Comparison of ENCODE assay signal across 30 cellular contexts in the genomic region with DNA sequence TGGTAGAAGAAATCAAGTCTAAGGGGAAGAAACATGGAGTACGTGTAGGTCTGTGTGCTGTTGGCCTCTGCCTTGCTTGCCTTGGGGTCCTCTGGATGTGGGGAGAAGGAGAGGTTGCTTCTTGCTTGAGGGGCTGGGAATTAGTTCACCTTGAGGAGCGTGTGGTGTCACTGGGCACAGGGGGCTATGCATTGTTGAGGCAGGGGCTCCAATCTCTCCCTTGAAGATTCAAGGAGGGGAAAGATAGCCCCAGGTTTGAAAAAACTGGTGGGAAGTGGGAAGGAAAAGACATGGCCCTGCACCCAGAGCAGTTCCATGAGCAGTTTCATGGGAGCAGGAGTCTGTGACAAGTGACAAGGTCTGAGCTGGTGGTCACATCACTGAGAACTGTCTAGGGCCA.
"Had no signal": no experiment of that assay in that cellular context is flagged by ENCODE, and none has a peak within 500 bp of the region (broad histone marks: within the 10 kb centered on the region; RNA-seq: fewer than 3 reads in every experiment).

No MANE protein-coding gene starts in this region.

- H3K4me1 ChIP-seq: lower lobe of right lung, uterus had no signal

- H3K27ac Mint-ChIP-seq: immature natural killer cell; naive thymus-derived CD8-positive, alpha-beta T cell; stimulated activated effector memory CD8-positive, alpha-beta T cell treated with anti-CD3 and anti-CD28 coated beads, Interleukin-12 subunit alpha, Interleukin-12 subunit beta, amount 100 ng/mL, for 72 hours; stimulated activated naive CD8-positive, alpha-beta T cell treated with anti-CD3 and anti-CD28 coated beads, Interleukin-15, Interleukin-2, amounts not matched to agents 100 ng/mL and 50 ng/mL, for 24 hours had no signal

- H3K4me3 ChIP-seq: heart left ventricle, left lung, lower lobe of right lung, mucosa of descending colon, right atrium auricular region, skin epidermis, suprapubic skin, thoracic aorta, tibial artery, upper lobe of right lung, uterus had no signal

- H2AFZ ChIP-seq: parathyroid adenoma had no signal

- H3K4me1 Mint-ChIP-seq: nephron had no signal

- H3K36me3 ChIP-seq: heart left ventricle, left lung, lower lobe of right lung, neutrophil, right atrium auricular region, suprapubic skin, thoracic aorta, tibial artery, upper lobe of right lung, uterus had no signal

- H3K9ac ChIP-seq: parathyroid adenoma had no signal

- H3K9me3 ChIP-seq: heart left ventricle, left lung, lower lobe of right lung, mucosa of descending colon, neutrophil, right atrium auricular region, suprapubic skin, thoracic aorta, tibial artery, upper lobe of right lung, uterus had no signal

- H3K4me3 Mint-ChIP-seq: immature natural killer cell; naive thymus-derived CD8-positive, alpha-beta T cell; nephron; neural crest cell; stimulated activated effector memory CD8-positive, alpha-beta T cell treated with anti-CD3 and anti-CD28 coated beads, Interleukin-12 subunit alpha, Interleukin-12 subunit beta, amount 100 ng/mL, for 72 hours; stimulated activated naive CD8-positive, alpha-beta T cell treated with anti-CD3 and anti-CD28 coated beads, Interleukin-15, Interleukin-2, amounts not matched to agents 100 ng/mL and 50 ng/mL, for 24 hours had no signal

- ATAC-seq: heart left ventricle; left colon; left lung; lower lobe of right lung; mucosa of descending colon; naive thymus-derived CD8-positive, alpha-beta T cell; sciatic nerve; stimulated activated effector memory CD8-positive, alpha-beta T cell treated with anti-CD3 and anti-CD28 coated beads, Interleukin-12 subunit alpha, Interleukin-12 subunit beta, amount 100 ng/mL, for 72 hours; upper lobe of right lung had no signal

- H3K27ac ChIP-seq: heart left ventricle, left lung, lower lobe of right lung, neutrophil, parathyroid adenoma, right atrium auricular region, skin epidermis, suprapubic skin, thoracic aorta, tibial artery, upper lobe of right lung, uterus had no signal

- H3K9me3 Mint-ChIP-seq: immature natural killer cell; naive thymus-derived CD8-positive, alpha-beta T cell; nephron; neural crest cell; stimulated activated effector memory CD8-positive, alpha-beta T cell treated with anti-CD3 and anti-CD28 coated beads, Interleukin-12 subunit alpha, Interleukin-12 subunit beta, amount 100 ng/mL, for 72 hours; stimulated activated naive CD8-positive, alpha-beta T cell treated with anti-CD3 and anti-CD28 coated beads, Interleukin-15, Interleukin-2, amounts not matched to agents 100 ng/mL and 50 ng/mL, for 24 hours had no signal

- H3K27me3 ChIP-seq: uterus had no signal

- H3K36me3 Mint-ChIP-seq: immature natural killer cell; naive thymus-derived CD8-positive, alpha-beta T cell; stimulated activated effector memory CD8-positive, alpha-beta T cell treated with anti-CD3 and anti-CD28 coated beads, Interleukin-12 subunit alpha, Interleukin-12 subunit beta, amount 100 ng/mL, for 72 hours had no signal

- DNase-seq: heart left ventricle; hypothalamus; immature natural killer cell; kidney; left colon; left lung; lower lobe of right lung; mammary epithelial cell; mesendoderm; midbrain; mucosa of descending colon; naive thymus-derived CD8-positive, alpha-beta T cell; occipital lobe; stimulated activated CD4-positive, alpha-beta T cell treated with anti-CD3 and anti-CD28 coated beads, Interleukin-4, amount 100 ng/mL, for 24 hours; stimulated activated naive CD4-positive, alpha-beta T cell; tibial artery; trophoblast cell; upper lobe of right lung; uterus had no signal
